In genomic region chr13:109815651-109816050, GRCh38 we compare ENCODE assay signal across 23 cellular contexts.
"Had no signal": no experiment of that assay in that cellular context is flagged by ENCODE, and none has a peak within 500 bp of the region (broad histone marks: within the 10 kb centered on the region; RNA-seq: fewer than 3 reads in every experiment).

No MANE protein-coding gene starts in this region.

- H3K27me3 ChIP-seq: right atrium auricular region, upper lobe of left lung had no signal

- H3K9me3 ChIP-seq: left ventricle myocardium inferior, lower lobe of right lung, prostate gland, right atrium auricular region, thoracic aorta, tibial nerve, upper lobe of left lung had no signal

- FAIRE-seq: colon, frontal cortex, urothelium cell line had no signal

- H3K27ac ChIP-seq: dorsolateral prefrontal cortex, left ventricle myocardium inferior, lower lobe of right lung, parathyroid adenoma, prostate gland, right atrium auricular region, skin epidermis, thoracic aorta, tibial nerve, upper lobe of left lung had no signal

- DNase-seq: dorsolateral prefrontal cortex; effector CD4-positive, alpha-beta T cell; hypothalamus; immature natural killer cell; islet precursor cell; left colon; left ventricle myocardium inferior; lower lobe of right lung; natural killer cell; occipital lobe; stimulated activated CD4-positive, alpha-beta T cell treated with anti-CD3 and anti-CD28 coated beads, Interleukin-15, amount 100 ng/mL, for 24 hours; stimulated activated CD4-positive, alpha-beta T cell treated with anti-CD3 and anti-CD28 coated beads, Interleukin-2, amount 100 ng/mL, for 48 hours; stimulated activated naive B cell treated with anti-CD40 and anti-IgM and Interleukin-4, amounts not matched to agents 10 μg/mL and 1 μg/mL and 100 μg/mL, for 72 hours; upper lobe of left lung had no signal

- H3K36me3 ChIP-seq: left ventricle myocardium inferior, lower lobe of right lung, prostate gland, right atrium auricular region, thoracic aorta, tibial nerve, upper lobe of left lung had no signal

- ATAC-seq: left colon; lower lobe of right lung; natural killer cell; stimulated activated naive B cell treated with anti-CD40 and anti-IgM and Interleukin-4, amounts not matched to agents 10 μg/mL and 1 μg/mL and 100 μg/mL, for 72 hours had no signal

- H3K4me3 ChIP-seq: dorsolateral prefrontal cortex, left ventricle myocardium inferior, lower lobe of right lung, prostate gland, right atrium auricular region, skin epidermis, thoracic aorta, tibial nerve, upper lobe of left lung had no signal

- H3K79me2 ChIP-seq: parathyroid adenoma had no signal

- H3K9ac ChIP-seq: parathyroid adenoma had no signal

- H2AFZ ChIP-seq: parathyroid adenoma had no signal

- H3K4me1 ChIP-seq: left ventricle myocardium inferior, lower lobe of right lung, parathyroid adenoma, prostate gland, right atrium auricular region, tibial nerve, upper lobe of left lung had no signal
